8 cellular contexts compared by ENCODE assay signal in the genomic region with DNA sequence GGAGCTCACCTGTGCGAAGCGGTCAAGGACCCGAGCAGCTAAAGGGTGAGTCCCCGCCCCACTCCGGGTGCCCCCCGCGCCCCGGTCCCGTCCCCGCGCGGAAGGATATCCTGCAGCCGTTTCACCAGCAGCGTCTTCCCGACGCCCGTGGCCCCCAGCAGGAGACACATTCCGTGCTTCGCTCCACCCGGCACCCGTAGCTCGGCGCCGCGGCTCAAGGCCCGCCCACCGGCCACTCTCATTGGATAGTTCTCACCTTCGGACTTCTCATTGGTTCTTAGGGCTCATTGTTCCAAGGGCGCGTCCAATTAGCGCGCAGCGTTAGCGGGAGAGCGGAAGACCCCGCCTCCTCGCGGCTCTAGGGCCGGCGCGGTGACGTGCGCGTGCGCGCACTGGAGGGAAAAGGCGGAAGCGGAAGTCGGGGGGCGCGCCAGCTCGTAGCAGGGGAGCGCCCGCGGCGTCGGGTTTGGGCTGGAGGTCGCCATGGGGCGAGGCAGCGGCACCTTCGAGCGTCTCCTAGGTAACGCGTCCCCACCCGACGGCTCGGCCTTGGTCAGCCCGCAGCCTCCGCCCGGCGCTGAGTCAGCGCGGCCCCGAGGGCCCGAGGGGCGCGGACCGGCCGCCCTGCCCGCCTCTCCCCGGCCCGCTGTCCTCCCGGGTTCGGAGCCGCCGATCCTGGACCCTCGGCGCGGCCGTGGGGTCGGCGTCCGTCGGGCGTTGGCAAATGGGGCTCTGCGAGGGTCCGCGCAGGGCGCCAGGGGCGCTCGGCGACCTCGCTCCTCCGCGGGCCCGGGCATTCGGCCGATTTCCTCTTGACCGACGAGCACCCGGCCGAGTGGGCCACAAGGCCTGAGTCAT. TPM values are rescaled to one million over a fixed set of nuclear protein-coding genes. Genes with fewer than 3 reads are reported as not detected.
DNase-seq lines count a peak whose midpoint lies in the region; ATAC-seq and TF ChIP-seq lines count a peak whose summit lies in the region.

A gene with protein sequence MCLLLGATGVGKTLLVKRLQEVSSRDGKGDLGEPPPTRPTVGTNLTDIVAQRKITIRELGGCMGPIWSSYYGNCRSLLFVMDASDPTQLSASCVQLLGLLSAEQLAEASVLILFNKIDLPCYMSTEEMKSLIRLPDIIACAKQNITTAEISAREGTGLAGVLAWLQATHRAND (minus strand): TSS at position 214 of the 858 bp plus-strand sequence. CDS start 44 bp downstream, at position 170.
Gene HGS, plus strand, starts transcription at position 428 of the 858 bp plus-strand sequence. Its CDS starts 56 bp downstream, at position 484.

- H2AFZ ChIP-seq in SK-N-SH (ENCODE audit: low read depth), result peak within 1 kb of the TSS; percentile 48; the same call in 1 of the 2 replicates

- DNase-seq in GM04504 (ENCODE audit: low read depth), result peak; percentile 98
- DNase-seq in NCI-H1048 (lab: John Stamatoyannopoulos, UW), result peak; percentile 97
- peak; percentile 100 for DNase-seq in SK-N-SH
- peak; percentile 97 for DNase-seq in activated naive CD4-positive, alpha-beta T cell treated with anti-CD3 and anti-CD28 coated beads, Interleukin-2, amount 50 U/mL, for 16 hours
- peak; percentile 80 to 98 (median 94) for DNase-seq in substantia nigra (lab: John Stamatoyannopoulos, UW)

- H3K36me3 ChIP-seq in SK-N-SH (replicated peaks in 1 of 2; ENCODE audit: control insufficient read depth in 1 of 2, insufficient read depth in 2 of 2, low read length in 1 of 2), result peaks cover 45 to 54% of the 10 kb centered on the region in 2 experiments
- H3K36me3 ChIP-seq in gastroesophageal sphincter, result peaks cover 0 to 61% of the 10 kb centered on the region in 2 donors
- peaks cover 38% of the 10 kb centered on the region for H3K36me3 ChIP-seq in neutrophil

- H3K4me2 ChIP-seq in SK-N-SH, result peak within 1 kb of the TSS; percentile 100

- H3K79me2 ChIP-seq in SK-N-SH (ENCODE audit: insufficient read depth), result peaks cover 95% of the 10 kb centered on the region

- no peaks in the 10 kb centered on the region for H3K27me3 ChIP-seq in SK-N-SH (ENCODE audit: insufficient read depth)
- no peaks in the 10 kb centered on the region for H3K27me3 ChIP-seq in gastroesophageal sphincter
- no peaks in the 10 kb centered on the region for H3K27me3 ChIP-seq in neutrophil

- H4K20me1 ChIP-seq in SK-N-SH (ENCODE audit: insufficient read depth), result peaks cover 44% of the 10 kb centered on the region

- H3K9me2 ChIP-seq in SK-N-SH, result no peaks in the 10 kb centered on the region

- peak within 1 kb of the TSS; percentile 98 for H3K9ac ChIP-seq in SK-N-SH

- POLR2A ChIA-PET in SK-N-SH (lab: Yijun Ruan, JAX), result interaction anchor here (0.6 to 2.8 kb wide), 12 partner anchors 8 to 187 kb away, joined by 3 to 33 read pairs (median 5); partner anchors contain the start of genes ARHGDIA, CCDC137, MCRIP1 and MRPL12

- ATAC-seq in HG02571 (IDR thresholded peaks at IDR 0.05; ENCODE audit: unreplicated experiment), result peak; percentile 92
- ATAC-seq in gastroesophageal sphincter, result peak; percentile 99

- no peaks in the 10 kb centered on the region for H3K9me3 ChIP-seq in SK-N-SH
- no peaks in the 10 kb centered on the region for H3K9me3 ChIP-seq in gastroesophageal sphincter
- H3K9me3 ChIP-seq in neutrophil, result no peaks in the 10 kb centered on the region

- TF ChIP-seq CTCF in SK-N-SH (IDR thresholded peaks at IDR 0.05) (no peak), gastroesophageal sphincter (IDR thresholded peaks at IDR 0.05) (peak in 1 of 4 experiments; percentile 3), neutrophil (IDR thresholded peaks at IDR 0.05) (peak; percentile 36)

- H3K4me1 ChIP-seq in SK-N-SH (ENCODE audit: control insufficient read depth in 1 of 2, insufficient read depth in 2 of 2, low read depth in 1 of 2, low read length in 1 of 2) (peaks cover 19 to 21% of the 10 kb centered on the region in 2 experiments; a peak in 3 of 4 replicates), gastroesophageal sphincter (peaks cover 0 to 52% (median 24%) of the 10 kb centered on the region in 3 donors), neutrophil (ENCODE audit: control insufficient read depth in 1 of 2, insufficient read depth in 1 of 2, low read depth in 1 of 2, low read length in 1 of 2) (peaks cover 23 to 25% of the 10 kb centered on the region in 2 experiments)

- TF ChIP-seq EP300 in SK-N-SH (IDR thresholded peaks at IDR 0.05; ENCODE audit: borderline replicate concordance in 1 of 2, low read depth in 1 of 2, low read length in 1 of 2) (peak in 1 of 2 experiments; percentile 9; a peak in 1 of 4 replicates), gastroesophageal sphincter (IDR thresholded peaks at IDR 0.05) (no peak)

- H3K27ac ChIP-seq in SK-N-SH (ENCODE audit: low read depth in 2 of 2, low read length in 1 of 2), result peak within 1 kb of the TSS; percentile 82 to 91
- H3K27ac ChIP-seq in gastroesophageal sphincter, result peak within 1 kb of the TSS; percentile 60 to 88 (median 88)
- H3K27ac ChIP-seq in neutrophil, result peak within 1 kb of the TSS; percentile 82
- peak within 1 kb of the TSS; percentile 83 for H3K27ac ChIP-seq in substantia nigra (ENCODE audit: low read depth, low read length, poor library complexity, severe bottlenecking)

- CTCF ChIA-PET in SK-N-SH (lab: Yijun Ruan, JAX), result interaction anchor here (0.8 to 2.4 kb wide), 11 partner anchors 10 to 337 kb away, joined by 3 to 12 read pairs (median 4); partner anchors contain the start of gene MRPL12

- peaks cover 17% of the 10 kb centered on the region for H3F3A ChIP-seq in SK-N-SH (replicated peaks; ENCODE audit: insufficient read depth)

- peak within 1 kb of the TSS; percentile 94 to 99 for H3K4me3 ChIP-seq in SK-N-SH (ENCODE audit: low read depth in 2 of 2, low read length in 1 of 2)
- peak within 1 kb of the TSS; percentile 88 to 95 for H3K4me3 ChIP-seq in gastroesophageal sphincter
- peak within 1 kb of the TSS; percentile 84 to 96 for H3K4me3 ChIP-seq in neutrophil (ENCODE audit: low read depth in 1 of 2, low read length in 1 of 2)

- no peak for TF ChIP-seq RAD21 in SK-N-SH (IDR thresholded peaks at IDR 0.05; ENCODE audit: low read length)

- peak; percentile 70 to 75 for TF ChIP-seq POLR2A in gastroesophageal sphincter (IDR thresholded peaks at IDR 0.05)

- 1% methylated on average over 52 of the region's 112 CpGs for whole genome bisulfite sequencing in SK-N-SH (ENCODE audit: low lambda C conversion rate)
- WGBS in gastroesophageal sphincter (ENCODE audit: low coverage in 1 of 2), 2 donors, result 0% methylated on average over 3 to 4 of the region's 112 CpGs

TF ChIP-seq in SK-N-SH, 30 proteins besides CTCF, POLR2A, EP300 and RAD21 (continues in another document):
- TF ChIP-seq SIN3A (IDR thresholded peaks at IDR 0.05; ENCODE audit: borderline replicate concordance, low read depth, low read length) (peak; percentile 97), NRF1 (IDR thresholded peaks at IDR 0.05; ENCODE audit: low read depth, low read length) (peak; percentile 91), MEF2A (IDR thresholded peaks at IDR 0.05; ENCODE audit: borderline replicate concordance, low read depth) (no peak), NFIC (IDR thresholded peaks at IDR 0.05; ENCODE audit: borderline replicate concordance) (no peak), RFX5 (IDR thresholded peaks at IDR 0.05; ENCODE audit: low read length) (peak; percentile 73), GATA2 (CRISPR knock-in tag; IDR thresholded peaks at IDR 0.05) (no peak), RCOR1 (IDR thresholded peaks at IDR 0.05; ENCODE audit: low read length) (peak; percentile 40; the same call in 1 of the 2 replicates), FOXJ3 (CRISPR knock-in tag; IDR thresholded peaks at IDR 0.05) (no peak), TCF12 (IDR thresholded peaks at IDR 0.05) (no peak), ELF1 (IDR thresholded peaks at IDR 0.05) (peak; percentile 97), TAF1 (IDR thresholded peaks at IDR 0.05; ENCODE audit: borderline replicate concordance, low read depth, low read length) (peak; percentile 65), PBX3 (IDR thresholded peaks at IDR 0.05) (peak; percentile 65), TEAD4 (IDR thresholded peaks at IDR 0.05; ENCODE audit: borderline replicate concordance, insufficient read depth) (no peak; the same call in 1 of the 2 replicates), EZH2phosphoT487 (IDR thresholded peaks at IDR 0.05; ENCODE audit: borderline replicate concordance, low read depth) (no peak), SMC3 (IDR thresholded peaks at IDR 0.05; ENCODE audit: low read depth, low read length) (no peak), GABPA (IDR thresholded peaks at IDR 0.05; ENCODE audit: low read depth) (peak; percentile 91), MAX (IDR thresholded peaks at IDR 0.05; ENCODE audit: low read depth) (peak; percentile 73)
- TF ChIP-seq, protein P1, sequence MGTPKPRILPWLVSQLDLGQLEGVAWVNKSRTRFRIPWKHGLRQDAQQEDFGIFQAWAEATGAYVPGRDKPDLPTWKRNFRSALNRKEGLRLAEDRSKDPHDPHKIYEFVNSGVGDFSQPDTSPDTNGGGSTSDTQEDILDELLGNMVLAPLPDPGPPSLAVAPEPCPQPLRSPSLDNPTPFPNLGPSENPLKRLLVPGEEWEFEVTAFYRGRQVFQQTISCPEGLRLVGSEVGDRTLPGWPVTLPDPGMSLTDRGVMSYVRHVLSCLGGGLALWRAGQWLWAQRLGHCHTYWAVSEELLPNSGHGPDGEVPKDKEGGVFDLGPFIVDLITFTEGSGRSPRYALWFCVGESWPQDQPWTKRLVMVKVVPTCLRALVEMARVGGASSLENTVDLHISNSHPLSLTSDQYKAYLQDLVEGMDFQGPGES (IDR thresholded peaks at IDR 0.05; ENCODE audit: low read depth, low read length), result peak; percentile 96

RNA-seq across cellular contexts. Expression of the first gene that starts in this region (rescaled TPM):
- polyA plus RNA-seq in SK-N-SH (2012; rRNA removed), result 148 and 166 TPM in 2 replicates
- 127 and 132 TPM in 2 replicates for polyA plus RNA-seq in SK-N-SH (2012; cell fraction: cytosol; rRNA removed)
- polyA plus RNA-seq in SK-N-SH (2012; cell fraction: nucleus; rRNA removed), result 281 and 480 TPM in 2 replicates
- 10 to 100 TPM; 26.2 to 52.8 (median 30.2) TPM for total RNA-seq in gastroesophageal sphincter

RNA-seq across cellular contexts. Expression of gene HGS, which starts in this region (rescaled TPM):
- 184 and 192 TPM in 2 replicates for polyA plus RNA-seq in SK-N-SH (2012; rRNA removed)
- polyA plus RNA-seq in SK-N-SH (2012; cell fraction: cytosol; rRNA removed), result 53.4 and 74.7 TPM in 2 replicates
- 726 and 951 TPM in 2 replicates for polyA plus RNA-seq in SK-N-SH (2012; cell fraction: nucleus; rRNA removed)
- total RNA-seq in gastroesophageal sphincter, result 10 to 100 TPM; 51.5 to 90.5 (median 66.6) TPM

Comparison
In these comparisons a context has a peak if more than half of its experiments do, and no peak if none do; other contexts are left out.
1. Peak in every context shown above with its lines: DNase-seq, ATAC-seq, H3K4me3 ChIP-seq and H3K27ac ChIP-seq.